Comparison of ENCODE assay signal across 8 cellular contexts in genomic region chr7:157335991-157336382, GRCh38. TPM values are rescaled to one million over a fixed set of nuclear protein-coding genes. Genes with fewer than 3 reads are reported as not detected.
DNase-seq lines count a peak whose midpoint lies in the region; ATAC-seq and TF ChIP-seq lines count a peak whose summit lies in the region.

No MANE protein-coding gene starts in this region.

- H3K27me3 ChIP-seq in mononuclear cell (ENCODE audit: insufficient read depth, low read length) (no peaks in the 10 kb centered on the region), vagina (no peaks in the 10 kb centered on the region)

- DNase-seq in activated naive CD4-positive, alpha-beta T cell treated with anti-CD3 and anti-CD28 coated beads, Interleukin-2, amount 50 U/mL, for 16 hours, result no peak
- DNase-seq in cardiac fibroblast (ENCODE audit: low read depth in 2 of 2) (no peak), vagina (ENCODE audit: extremely low spot score in 2 of 2) (no peak), dermis blood vessel endothelial cell (no peak)
- DNase-seq in stimulated activated CD4-positive, alpha-beta T cell treated with anti-CD3 and anti-CD28 coated beads, Interleukin-12 subunit alpha, Interleukin-12 subunit beta, amount 100 ng/mL, for 4 hours, result no peak

- TF ChIP-seq POLR2A in vagina (IDR thresholded peaks at IDR 0.05), result no peak

- H3K4me3 ChIP-seq in cardiac fibroblast (replicated peaks in 1 of 2; ENCODE audit: low read depth in 2 of 2, low read length in 2 of 2), result peak overlapping the region; percentile 63 to 80
- peak overlapping the region; percentile 67 for H3K4me3 ChIP-seq in mononuclear cell (ENCODE audit: low read length)
- peak overlapping the region; percentile 62 to 71 for H3K4me3 ChIP-seq in vagina

- TF ChIP-seq CTCF in cardiac fibroblast (IDR thresholded peaks at IDR 0.05; ENCODE audit: low read depth, low read length), result no peak
- TF ChIP-seq CTCF in vagina (IDR thresholded peaks at IDR 0.05), result no peak

- H3K4me1 Mint-ChIP-seq in activated naive CD4-positive, alpha-beta T cell treated with anti-CD3 and anti-CD28 coated beads, Interleukin-2, amount 50 U/mL, for 24 hours, result peaks cover 36% of the 10 kb centered on the region

- no peaks in the 10 kb centered on the region for H3K36me3 ChIP-seq in vagina

- H3K36me3 Mint-ChIP-seq in activated naive CD4-positive, alpha-beta T cell treated with anti-CD3 and anti-CD28 coated beads, Interleukin-2, amount 50 U/mL, for 24 hours, result peaks cover 16% of the 10 kb centered on the region

- no peaks in the 10 kb centered on the region for H3K9me3 Mint-ChIP-seq in activated naive CD4-positive, alpha-beta T cell treated with anti-CD3 and anti-CD28 coated beads, Interleukin-2, amount 50 U/mL, for 24 hours

- peak overlapping the region; percentile 97 for H3K27ac Mint-ChIP-seq in activated naive CD4-positive, alpha-beta T cell treated with anti-CD3 and anti-CD28 coated beads, Interleukin-2, amount 50 U/mL, for 24 hours

- peaks cover 2% of the 10 kb centered on the region for H3K27me3 Mint-ChIP-seq in activated naive CD4-positive, alpha-beta T cell treated with anti-CD3 and anti-CD28 coated beads, Interleukin-2, amount 50 U/mL, for 24 hours

- H3K27ac ChIP-seq in vagina, result peak overlapping the region; percentile 99

- no peak for ATAC-seq in HG02840 (IDR thresholded peaks at IDR 0.05; ENCODE audit: low FRiP score, unreplicated experiment)

- H3K4me1 ChIP-seq in mononuclear cell (ENCODE audit: insufficient read depth, low read length), result peaks cover 38% of the 10 kb centered on the region
- H3K4me1 ChIP-seq in vagina, result peaks cover 39% of the 10 kb centered on the region

- no peaks in the 10 kb centered on the region for H3K9me3 ChIP-seq in mononuclear cell (ENCODE audit: low read depth, low read length)
- no peaks in the 10 kb centered on the region for H3K9me3 ChIP-seq in vagina

- peak overlapping the region; percentile 92 for H3K4me3 Mint-ChIP-seq in activated naive CD4-positive, alpha-beta T cell treated with anti-CD3 and anti-CD28 coated beads, Interleukin-2, amount 50 U/mL, for 24 hours

- intact Hi-C loops in vagina (cut with DNase I), result no loop called here

RNA-seq across cellular contexts. Expression of gene DNAJB6, which starts 0.8 kb away (rescaled TPM):
- total RNA-seq in mononuclear cell (224 TPM), vagina (93.1 TPM), dermis blood vessel endothelial cell (119 and 155 TPM in 2 replicates)
